Comparison of ENCODE assay signal across 8 cellular contexts in genomic region chr10:123559066-123559822, GRCh38.
DNase-seq lines count a peak whose midpoint lies in the region; ATAC-seq, FAIRE-seq and TF ChIP-seq lines count a peak whose summit lies in the region.

No MANE protein-coding gene starts in this region.

- no peak for FAIRE-seq in D721Med (lab: Jason Lieb, UNC)

- peak overlapping the region in 10 of 59 donors; percentile 1 to 40 (median 21) for H3K4me3 ChIP-seq in dorsolateral prefrontal cortex

- TF ChIP-seq CTCF in D721Med (IDR thresholded peaks at IDR 0.05; ENCODE audit: insufficient read depth, missing control alignments) (peak; percentile 92), dorsolateral prefrontal cortex (IDR thresholded peaks at IDR 0.05 in 54 of 56, conservative IDR thresholded peaks at IDR 0.05 in 2 of 56; ENCODE audit: low read depth in 1 of 56, partially characterized antibody in 56 of 56) (peak; percentile 72 to 100 (median 99))

- ATAC-seq in HG02588 (IDR thresholded peaks at IDR 0.05; ENCODE audit: unreplicated experiment) (peak; percentile 65), GM19324 (IDR thresholded peaks at IDR 0.05; ENCODE audit: low FRiP score, unreplicated experiment) (no peak)

- H3K27ac ChIP-seq in dorsolateral prefrontal cortex = peak overlapping the region in 58 of 59 donors; percentile 41 to 98 (median 92)

- intact Hi-C loops in dorsolateral prefrontal cortex (cut with DNase I) = loop anchor here (1.0 to 10.0 kb wide), 8 partner anchors 57 to 914 kb away; partner anchors contain the start of gene BUB3 (in 1 of the 2)

- no peaks in the 10 kb centered on the region for H3K27me3 ChIP-seq in dorsolateral prefrontal cortex

- DNase-seq in D721Med (ENCODE audit: insufficient read length, low spot score) (peak; percentile 61), NCI-H510A (lab: John Stamatoyannopoulos, UW) (peak; percentile 31), dorsolateral prefrontal cortex (peak; percentile 59 to 96 (median 92)), lung microvascular endothelial cell (ENCODE audit: low read depth in 2 of 2) (peak; percentile 64 to 73)
- DNase-seq in activated CD4-positive, alpha-beta T cell treated with anti-CD3 and anti-CD28 coated beads, Interleukin-2, amount 50 U/mL, for 4 hours = peak; percentile 54 to 60
- DNase-seq in stimulated activated CD8-positive, alpha-beta memory T cell treated with anti-CD3 and anti-CD28 coated beads, Interleukin-12 subunit alpha, Interleukin-12 subunit beta, amount 100 ng/mL, for 4 hours (ENCODE audit: low read depth) = peak; percentile 42

Comparison
In these comparisons a context has a peak if more than half of its experiments do, and no peak if none do; other contexts are left out.
1. DNase-seq: peak in every context shown above with its lines; median percentile 92 in dorsolateral prefrontal cortex; 68 in lung microvascular endothelial cell; 61 in D721Med; 57 in activated CD4-positive, alpha-beta T cell treated with anti-CD3 and anti-CD28 coated beads, Interleukin-2, amount 50 U/mL, for 4 hours; 42 in stimulated activated CD8-positive, alpha-beta memory T cell treated with anti-CD3 and anti-CD28 coated beads, Interleukin-12 subunit alpha, Interleukin-12 subunit beta, amount 100 ng/mL, for 4 hours; 31 in NCI-H510A.